In genomic region chr11:118435233-118435892, GRCh38 we compare ENCODE assay signal across 8 cellular contexts. TPM values are rescaled to one million over a fixed set of nuclear protein-coding genes. Genes with fewer than 3 reads are reported as not detected.
DNase-seq lines count a peak whose midpoint lies in the region; ATAC-seq, FAIRE-seq and TF ChIP-seq lines count a peak whose summit lies in the region.

No MANE protein-coding gene starts in this region.

- no peaks in the 10 kb centered on the region for H3K9me3 ChIP-seq in MG63
- H3K9me3 ChIP-seq in RWPE2 (ENCODE audit: severe bottlenecking): no peaks in the 10 kb centered on the region
- no peaks in the 10 kb centered on the region for H3K9me3 ChIP-seq in uterus

- H3K36me3 ChIP-seq in MG63: peaks cover 12% of the 10 kb centered on the region
- H3K36me3 ChIP-seq in RWPE2 (ENCODE audit: low read depth): peaks cover 13% of the 10 kb centered on the region
- no peaks in the 10 kb centered on the region for H3K36me3 ChIP-seq in uterus

- no peaks in the 10 kb centered on the region for H3K27me3 ChIP-seq in MG63
- H3K27me3 ChIP-seq in RWPE2 (ENCODE audit: insufficient read depth, poor library complexity, severe bottlenecking): no peaks in the 10 kb centered on the region
- H3K27me3 ChIP-seq in uterus: no peaks in the 10 kb centered on the region

- peak; percentile 30 for ATAC-seq in RWPE2 (ENCODE audit: low read depth)

- H3K4me3 ChIP-seq in MG63 (peak overlapping the region; percentile 90), RWPE2 (ENCODE audit: severe bottlenecking) (peak overlapping the region; percentile 97), uterus (peak overlapping the region; percentile 72 to 82)

- H3K27ac ChIP-seq in RWPE2 (ENCODE audit: poor library complexity, severe bottlenecking): peak overlapping the region; percentile 84
- H3K27ac ChIP-seq in uterus: peak overlapping the region; percentile 98 to 99

- intact Hi-C loops in uterus (cut with DNase I; ENCODE audit: low total_unique reads): no loop called here

- DNase-seq in DMS53 treated with DMSO at 0.1 percent for 48 hours (lab: John Stamatoyannopoulos, UW; ENCODE audit: unreplicated experiment) (peak; percentile 70), H4 (ENCODE audit: low spot score) (peak; percentile 29), MG63 (peak; percentile 77), RWPE2 (ENCODE audit: low spot score) (peak; percentile 66), frontal cortex (ENCODE audit: low spot score in 2 of 2) (peak; percentile 33 to 40), occipital lobe (lab: John Stamatoyannopoulos, UW) (peak; percentile 45), uterus (peak; percentile 30 to 46)
- DNase-seq in activated T-helper 9 cell treated with anti-CD3 and anti-CD28 coated beads, Interleukin-2, amount 50 U/mL, for 16 hours (ENCODE audit: low read depth): peak; percentile 42

- TF ChIP-seq CTCF in RWPE2 (IDR thresholded peaks at IDR 0.05; ENCODE audit: poor library complexity, severe bottlenecking) (no peak), uterus (IDR thresholded peaks at IDR 0.05) (no peak)

- no peak for FAIRE-seq in frontal cortex (lab: Jason Lieb, UNC)

- TF ChIP-seq POLR2A in uterus (IDR thresholded peaks at IDR 0.05): no peak

- peaks cover 15% of the 10 kb centered on the region for H3K4me1 ChIP-seq in RWPE2 (ENCODE audit: insufficient read depth, poor library complexity, severe bottlenecking)
- H3K4me1 ChIP-seq in uterus: no peaks in the 10 kb centered on the region

RNA-seq across cellular contexts. Expression of gene KMT2A, which starts 0.9 kb away (rescaled TPM):
- 11.9 and 15.2 TPM in 2 replicates for total RNA-seq in H4 (2014; rRNA removed; shearing (Covaris generic))
- 6.5 and 11.9 TPM in 2 replicates for total RNA-seq in MG63 (2014; rRNA removed; shearing (Covaris generic); ENCODE audit: low replicate concordance)
- 35.9 TPM for total RNA-seq in frontal cortex
- total RNA-seq in occipital lobe: 55.4 TPM
- total RNA-seq in uterus: 100 to 1,000 TPM in 1 of 4 donors, 10 to 100 TPM in 3; 41.0 to 142 (median 73.9) TPM

RNA-seq across cellular contexts. Expression of gene ATP5MG, which starts 34.0 kb away (rescaled TPM):
- total RNA-seq in H4 (2014; rRNA removed; shearing (Covaris generic)): 59.3 and 94.8 TPM in 2 replicates
- 113 and 709 TPM in 2 replicates for total RNA-seq in MG63 (2014; rRNA removed; shearing (Covaris generic); ENCODE audit: low replicate concordance)
- 76.2 TPM for total RNA-seq in frontal cortex
- 67.4 TPM for total RNA-seq in occipital lobe
- total RNA-seq in uterus: 100 to 1,000 TPM in 3 of 4 donors, 10 to 100 TPM in 1; 36.4 to 274 (median 152) TPM

Comparison
In these comparisons a context has a peak if more than half of its experiments do, and no peak if none do; other contexts are left out.
1. Peak in every context shown above with its lines: DNase-seq, ATAC-seq, H3K4me3 ChIP-seq and H3K27ac ChIP-seq.